In genomic region chr15:36617529-36618196, GRCh38 we compare ENCODE assay signal across 13 cellular contexts. TPM values are rescaled to one million over a fixed set of nuclear protein-coding genes. Genes with fewer than 3 reads are reported as not detected.
DNase-seq lines count a peak whose midpoint lies in the region; ATAC-seq and TF ChIP-seq lines count a peak whose summit lies in the region.
"Had no signal": no experiment of that assay in that cellular context is flagged by ENCODE, and none has a peak within 500 bp of the region (broad histone marks: within the 10 kb centered on the region; RNA-seq: fewer than 3 reads in every experiment).

No MANE protein-coding gene starts in this region.

- H3K27ac ChIP-seq in hepatocyte, result no peak overlapping the region
- H3K27ac ChIP-seq: heart right ventricle, upper lobe of right lung had no signal

- intact Hi-C loops in head of caudate nucleus (cut with DNase I), result no loop called here

- H3K27ac Mint-ChIP-seq in stimulated activated naive CD8-positive, alpha-beta T cell treated with anti-CD3 and anti-CD28 coated beads, Interleukin-15, amount 100 ng/mL, for 72 hours, result no peak overlapping the region
- H3K27ac Mint-ChIP-seq: T-helper 1 cell treated with Interleukin-12 subunit alpha and Interleukin-12 subunit beta and Interleukin-4 antibody, amounts not matched to agents 30 μg/mL and 1 μg/mL, for 36 hours had no signal

- WGBS in hepatocyte (ENCODE audit: low lambda C conversion rate, missing lambda C conversion rate), result 96% methylated on average over 4 of the region's 4 CpGs

- in situ Hi-C loops in GM13976 (cut with MboI; ENCODE audit: low sequenced_read_pairs, unreplicated experiment), result no loop called here

- no peak overlapping the region for H3K4me2 ChIP-seq in hepatocyte

- ATAC-seq in GM19395 (IDR thresholded peaks at IDR 0.05; ENCODE audit: unreplicated experiment) (peak; percentile 98), HG02763 (IDR thresholded peaks at IDR 0.05; ENCODE audit: unreplicated experiment) (peak; percentile 98), HG03442 (IDR thresholded peaks at IDR 0.05; ENCODE audit: unreplicated experiment) (peak; percentile 98)
- no peak for ATAC-seq in stimulated activated naive CD8-positive, alpha-beta T cell treated with anti-CD3 and anti-CD28 coated beads, Interleukin-15, amount 100 ng/mL, for 72 hours
- ATAC-seq: heart right ventricle, upper lobe of right lung had no signal

- H3K4me3 Mint-ChIP-seq in stimulated activated naive CD8-positive, alpha-beta T cell treated with anti-CD3 and anti-CD28 coated beads, Interleukin-15, amount 100 ng/mL, for 72 hours, result no peak overlapping the region
- H3K4me3 Mint-ChIP-seq: T-helper 1 cell treated with Interleukin-12 subunit alpha and Interleukin-12 subunit beta and Interleukin-4 antibody, amounts not matched to agents 30 μg/mL and 1 μg/mL, for 36 hours had no signal

- no peak overlapping the region for H2AFZ ChIP-seq in hepatocyte

- H3K27me3 ChIP-seq in hepatocyte, result no peaks in the 10 kb centered on the region
- H3K27me3 ChIP-seq: heart right ventricle, upper lobe of right lung had no signal

- H3K4me1 ChIP-seq in hepatocyte (ENCODE audit: insufficient read depth), result no peaks in the 10 kb centered on the region
- H3K4me1 ChIP-seq: upper lobe of right lung had no signal

- DNase-seq in GM13976 (ENCODE audit: low spot score) (peak; percentile 61), head of caudate nucleus (no peak), hepatocyte (ENCODE audit: low spot score) (no peak), dedifferentiated amniotic fluid mesenchymal stem cell (ENCODE audit: extremely low spot score) (no peak)
- no peak for DNase-seq in stimulated activated naive CD8-positive, alpha-beta T cell treated with anti-CD3 and anti-CD28 coated beads, Interleukin-15, amount 100 ng/mL, for 72 hours
- DNase-seq: effector CD8-positive, alpha-beta T cell; heart right ventricle; NCI-H774; upper lobe of right lung had no signal

- H3K4me3 ChIP-seq in hepatocyte, result no peak overlapping the region
- H3K4me3 ChIP-seq: heart right ventricle, upper lobe of right lung had no signal

- H3K36me3 ChIP-seq in hepatocyte (replicated peaks; ENCODE audit: insufficient read depth, low read depth), result no peaks in the 10 kb centered on the region
- H3K36me3 ChIP-seq: upper lobe of right lung had no signal

- H3K79me2 ChIP-seq in hepatocyte, result peaks cover 2% of the 10 kb centered on the region

- no peaks in the 10 kb centered on the region for H3K27me3 Mint-ChIP-seq in stimulated activated naive CD8-positive, alpha-beta T cell treated with anti-CD3 and anti-CD28 coated beads, Interleukin-15, amount 100 ng/mL, for 72 hours

- H4K20me1 ChIP-seq in hepatocyte (ENCODE audit: insufficient read depth, poor library complexity, severe bottlenecking), result no peaks in the 10 kb centered on the region

- no peaks in the 10 kb centered on the region for H3K9me2 ChIP-seq in hepatocyte (replicated peaks; ENCODE audit: insufficient read depth)

- peaks cover 7% of the 10 kb centered on the region for H3K4me1 Mint-ChIP-seq in stimulated activated naive CD8-positive, alpha-beta T cell treated with anti-CD3 and anti-CD28 coated beads, Interleukin-15, amount 100 ng/mL, for 72 hours

- no peaks in the 10 kb centered on the region for H3K9me3 ChIP-seq in hepatocyte (ENCODE audit: low read depth)
- H3K9me3 ChIP-seq: heart right ventricle, upper lobe of right lung had no signal

- peaks cover 0 to 4% of the 10 kb centered on the region in 2 donors for H3K9me3 Mint-ChIP-seq in stimulated activated naive CD8-positive, alpha-beta T cell treated with anti-CD3 and anti-CD28 coated beads, Interleukin-15, amount 100 ng/mL, for 72 hours

- TF ChIP-seq CTCF in GM13976 (IDR thresholded peaks at IDR 0.05; ENCODE audit: borderline replicate concordance, control extremely low read depth, extremely low read depth, insufficient read depth, missing control alignments), result no peak
- TF ChIP-seq CTCF in hepatocyte (IDR thresholded peaks at IDR 0.05; ENCODE audit: poor library complexity), result no peak

RNA-seq across cellular contexts. Expression of gene CDIN1, which starts 38.2 kb away (rescaled TPM):
- 13.8 and 17.9 TPM in 2 replicates for total RNA-seq in hepatocyte
- polyA plus RNA-seq in hepatocyte, result 12.3 and 13.1 TPM in 2 replicates
